8 cellular contexts compared by ENCODE assay signal in genomic region chr4:47145630-47146029, GRCh38.
DNase-seq lines count a peak whose midpoint lies in the region; ATAC-seq, FAIRE-seq and TF ChIP-seq lines count a peak whose summit lies in the region.

No MANE protein-coding gene starts in this region.

- no peak overlapping the region for H3K4me2 ChIP-seq in GM12878 (ENCODE audit: control insufficient read depth, insufficient read depth)

- TF ChIP-seq RAD21 in GM12878 (IDR thresholded peaks at IDR 0.05; ENCODE audit: insufficient read depth, low read depth, low read length): no peak

- SMC1A ChIA-PET in GM12878 (lab: Charles Lee; ENCODE audit: uncharacterized antibody, unreplicated experiment): interaction anchor here (0.7 to 1.4 kb wide), 5 partner anchors 17 to 173 kb away, joined by 3 to 4 read pairs (median 3); no protein-coding TSS in a partner anchor

- TF ChIP-seq EP300 in GM12878 (IDR thresholded peaks at IDR 0.05; ENCODE audit: borderline replicate concordance in 1 of 2, control insufficient read depth in 1 of 2, low read depth in 2 of 2, low read length in 2 of 2): peak; percentile 51 to 80; a peak in 3 of 4 replicates

- no peak overlapping the region for H3K9ac ChIP-seq in GM12878 (ENCODE audit: control insufficient read depth, insufficient read depth, low read length)

- CTCF ChIA-PET in GM12878 (lab: Yijun Ruan, JAX): interaction anchor here (1.8 kb wide), 1 partner anchor 9 kb away, joined by 5 read pairs; no protein-coding TSS in a partner anchor
- CTCF ChIA-PET in activated CD4-positive, alpha-beta T cell treated with anti-CD3 and anti-CD28 coated beads, Interleukin-2, amount 10 ng/mL, durations not matched to agents 7 days and 5 days (lab: Charles Lee): no interaction called here

- in situ Hi-C loops in GM12878 (cut with MboI): no loop called here

- no peaks in the 10 kb centered on the region for H4K20me1 ChIP-seq in GM12878 (ENCODE audit: control insufficient read depth, insufficient read depth)

- H3K79me2 ChIP-seq in GM12878 (ENCODE audit: control insufficient read depth, insufficient read depth, low read length): no peaks in the 10 kb centered on the region

- H3K4me3 Mint-ChIP-seq in activated CD4-positive, alpha-beta T cell treated with anti-CD3 and anti-CD28 coated beads, Interleukin-2, amount 10 ng/mL, durations not matched to agents 7 days and 5 days: no peak overlapping the region
- H3K4me3 Mint-ChIP-seq in nephron progenitor cell: no peak overlapping the region

- peaks cover 6% of the 10 kb centered on the region for H3K4me1 Mint-ChIP-seq in activated CD4-positive, alpha-beta T cell treated with anti-CD3 and anti-CD28 coated beads, Interleukin-2, amount 10 ng/mL, durations not matched to agents 7 days and 5 days
- H3K4me1 Mint-ChIP-seq in nephron progenitor cell: no peaks in the 10 kb centered on the region

- FAIRE-seq in GM12878 (lab: Jason Lieb, UNC) (peak; percentile 93), H54 (lab: Jason Lieb, UNC) (no peak)

- peaks cover 12% of the 10 kb centered on the region for H3K27me3 Mint-ChIP-seq in activated CD4-positive, alpha-beta T cell treated with anti-CD3 and anti-CD28 coated beads, Interleukin-2, amount 10 ng/mL, durations not matched to agents 7 days and 5 days
- H3K27me3 Mint-ChIP-seq in nephron progenitor cell (ENCODE audit: low read depth, poor library complexity): peaks cover 4% of the 10 kb centered on the region

- no peaks in the 10 kb centered on the region for H3K36me3 ChIP-seq in GM12878 (ENCODE audit: control insufficient read depth in 2 of 2, insufficient read depth in 2 of 2, low read length in 1 of 2)
- no peaks in the 10 kb centered on the region for H3K36me3 ChIP-seq in left lung

- TF ChIP-seq POLR2A in GM12878 (IDR thresholded peaks at IDR 0.05; ENCODE audit: low read depth, low read length): no peak
- TF ChIP-seq POLR2A in H54 (IDR thresholded peaks at IDR 0.05; ENCODE audit: low read depth, low read length): no peak

- H3K4me3 ChIP-seq in AG10803 (ENCODE audit: low read length): no peak overlapping the region
- H3K4me3 ChIP-seq in GM12878: no peak overlapping the region
- no peak overlapping the region for H3K4me3 ChIP-seq in left lung

- intact Hi-C loops in GM12878 (cut with micrococcal nuclease; ENCODE audit: unreplicated experiment) (no loop called here), left lung (cut with DNase I) (no loop called here)

- no peaks in the 10 kb centered on the region for H3K9me3 ChIP-seq in GM12878 (replicated peaks; ENCODE audit: control insufficient read depth, insufficient read depth, low read length)
- no peaks in the 10 kb centered on the region for H3K9me3 ChIP-seq in left lung

- no peak overlapping the region for H3K27ac ChIP-seq in GM12878 (ENCODE audit: control insufficient read depth, insufficient read depth)
- no peak overlapping the region for H3K27ac ChIP-seq in left lung

- H3K9me3 Mint-ChIP-seq in activated CD4-positive, alpha-beta T cell treated with anti-CD3 and anti-CD28 coated beads, Interleukin-2, amount 10 ng/mL, durations not matched to agents 7 days and 5 days: no peaks in the 10 kb centered on the region
- H3K9me3 Mint-ChIP-seq in nephron progenitor cell: no peaks in the 10 kb centered on the region

- WGBS in GM12878 (ENCODE audit: insufficient coverage, insufficient replicate concordance, low lambda C conversion rate, missing lambda C conversion rate): 0% methylated on average over 4 of the region's 4 CpGs

- peaks cover 9% of the 10 kb centered on the region for H3K4me1 ChIP-seq in GM12878 (ENCODE audit: control insufficient read depth, insufficient read depth, low read length)
- no peaks in the 10 kb centered on the region for H3K4me1 ChIP-seq in left lung

- no peaks in the 10 kb centered on the region for H3K27me3 ChIP-seq in GM12878 (replicated peaks in 1 of 2; ENCODE audit: control insufficient read depth in 2 of 2, insufficient read depth in 2 of 2, low read length in 1 of 2)
- H3K27me3 ChIP-seq in left lung: no peaks in the 10 kb centered on the region

- H3K27ac Mint-ChIP-seq in activated CD4-positive, alpha-beta T cell treated with anti-CD3 and anti-CD28 coated beads, Interleukin-2, amount 10 ng/mL, durations not matched to agents 7 days and 5 days: no peak overlapping the region
- H3K27ac Mint-ChIP-seq in nephron progenitor cell: no peak overlapping the region

- ATAC-seq in GM19351 (IDR thresholded peaks at IDR 0.05; ENCODE audit: unreplicated experiment) (peak; percentile 99), HG03135 (IDR thresholded peaks at IDR 0.05; ENCODE audit: unreplicated experiment) (peak; percentile 99), GM12878 (peak; percentile 97), left lung (no peak)

- BruUV-seq in GM12878 (replicated peaks; lab: Mats Ljungman, UMichigan): no TSS peak

- no peak overlapping the region for H2AFZ ChIP-seq in GM12878 (ENCODE audit: control insufficient read depth, low read depth, low read length)

- POLR2A ChIA-PET in GM12878 (lab: Charles Lee): no interaction called here
- POLR2A ChIA-PET in activated CD4-positive, alpha-beta T cell treated with anti-CD3 and anti-CD28 coated beads, Interleukin-2, amount 10 ng/mL, durations not matched to agents 7 days and 5 days (lab: Charles Lee): no interaction called here

- H3K36me3 Mint-ChIP-seq in activated CD4-positive, alpha-beta T cell treated with anti-CD3 and anti-CD28 coated beads, Interleukin-2, amount 10 ng/mL, durations not matched to agents 7 days and 5 days (ENCODE audit: low read depth): no peaks in the 10 kb centered on the region
- H3K36me3 Mint-ChIP-seq in nephron progenitor cell (ENCODE audit: low read depth): no peaks in the 10 kb centered on the region

- DNase-seq in AG10803 (ENCODE audit: low read depth): peak; percentile 4
- DNase-seq in GM12878 (ENCODE audit: low read depth, low spot score): peak; percentile 41
- DNase-seq in left lung: no peak
- DNase-seq in activated CD4-positive, alpha-beta T cell treated with anti-CD3 and anti-CD28 coated beads, Interleukin-2, amount 10 ng/mL, durations not matched to agents 7 days and 5 days: no peak
- DNase-seq in H54 (ENCODE audit: insufficient read length, low spot score): no peak
- no peak for DNase-seq in nephron progenitor cell

- RAD21 ChIA-PET in GM12878 (lab: Charles Lee; ENCODE audit: unreplicated experiment): no interaction called here

- TF ChIP-seq CTCF in AG10803 (conservative IDR thresholded peaks at IDR 0.05; ENCODE audit: low read length) (no peak), GM12878 (IDR thresholded peaks at IDR 0.05 in 2 of 3, conservative IDR thresholded peaks at IDR 0.05 in 1 of 3; ENCODE audit: control insufficient read depth in 2 of 3, extremely low read depth in 1 of 3, insufficient read depth in 1 of 3, low read depth in 3 of 3, low read length in 3 of 3) (no peak), left lung (IDR thresholded peaks at IDR 0.05) (no peak), nephron progenitor cell (IDR thresholded peaks at IDR 0.05) (no peak)

TF ChIP-seq in GM12878, 131 proteins besides CTCF, POLR2A, EP300 and RAD21 (continues in another document):
- TF ChIP-seq POLR2AphosphoS5 (IDR thresholded peaks at IDR 0.05; ENCODE audit: low read length) (no peak), RFX5 (IDR thresholded peaks at IDR 0.05; ENCODE audit: low read depth, low read length) (no peak), ATF2 (IDR thresholded peaks at IDR 0.05; ENCODE audit: low read length) (peak; percentile 19; the same call in 1 of the 2 replicates), ZZZ3 (IDR thresholded peaks at IDR 0.05; ENCODE audit: control insufficient read depth, insufficient read length, low read depth) (no peak), SP1 (IDR thresholded peaks at IDR 0.05; ENCODE audit: low read depth, low read length) (no peak), ZNF592 (IDR thresholded peaks at IDR 0.05) (no peak)

Comparison
In these comparisons a context has a peak if more than half of its experiments do, and no peak if none do; other contexts are left out.
1. DNase-seq: peak in AG10803 (single experiment) and GM12878 (single experiment); none in left lung (0 of 2), activated CD4-positive, alpha-beta T cell treated with anti-CD3 and anti-CD28 coated beads, Interleukin-2, amount 10 ng/mL, durations not matched to agents 7 days and 5 days (single experiment), H54 (single experiment) and nephron progenitor cell (single experiment).